In the genomic region with DNA sequence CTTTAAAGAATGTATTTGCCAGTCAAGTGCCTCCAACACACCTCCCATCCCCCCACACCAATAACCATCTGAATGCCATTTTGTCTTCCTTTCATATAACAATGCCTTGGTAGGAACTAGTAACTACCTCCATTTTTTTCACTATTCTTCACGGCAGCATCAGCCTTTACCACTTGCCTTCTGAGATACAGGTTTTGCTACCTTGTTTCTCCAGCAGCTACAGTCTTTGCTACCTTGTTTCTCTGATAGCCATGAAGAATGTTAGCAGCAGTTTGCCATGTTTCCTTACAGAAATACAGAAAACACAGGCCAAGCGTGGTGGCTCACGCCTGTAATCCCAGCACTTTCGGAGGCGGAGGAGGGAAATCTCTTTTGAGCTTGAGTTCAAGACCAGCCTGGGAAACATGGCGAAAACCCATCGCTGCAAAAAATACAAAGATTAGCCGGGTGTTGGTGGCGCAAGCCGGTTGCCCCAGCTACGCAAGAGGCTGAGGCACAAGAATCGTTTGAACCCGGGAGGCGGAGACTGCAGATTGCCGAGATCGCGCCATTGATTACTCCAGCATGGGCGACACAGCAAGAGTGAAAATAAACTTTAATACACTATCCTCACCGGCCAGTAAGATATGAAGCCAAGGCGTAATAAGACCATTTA, we compare ENCODE assay signal across 8 cellular contexts.
DNase-seq lines count a peak whose midpoint lies in the region; ATAC-seq and TF ChIP-seq lines count a peak whose summit lies in the region.

No MANE protein-coding gene starts in this region.

- TF ChIP-seq CTCF in breast epithelium (IDR thresholded peaks at IDR 0.05) = no peak
- no peak for TF ChIP-seq CTCF in lung (IDR thresholded peaks at IDR 0.05; ENCODE audit: control extremely low read depth, extremely low read depth)

- intact Hi-C loops in breast epithelium (cut with DNase I; ENCODE audit: low total_unique reads) = no loop called here

- no peaks in the 10 kb centered on the region for H3K4me1 ChIP-seq in breast epithelium
- peaks cover 7 to 8% of the 10 kb centered on the region in 2 donors for H3K4me1 ChIP-seq in lung (ENCODE audit: control insufficient read depth in 2 of 2, insufficient read depth in 2 of 2, low read length in 2 of 2)
- peaks cover 23% of the 10 kb centered on the region for H3K4me1 ChIP-seq in thymus (ENCODE audit: control insufficient read depth, insufficient read depth, low read length)

- H3K36me3 ChIP-seq in breast epithelium = no peaks in the 10 kb centered on the region
- H3K36me3 ChIP-seq in lung (ENCODE audit: control insufficient read depth in 2 of 2, insufficient read depth in 2 of 2, low read length in 2 of 2) = no peaks in the 10 kb centered on the region
- no peaks in the 10 kb centered on the region for H3K36me3 ChIP-seq in thymus (ENCODE audit: control insufficient read depth, insufficient read depth)

- DNase-seq in NCI-H1417 (lab: John Stamatoyannopoulos, UW) = peak; percentile 64 to 85 (median 68)
- no peak for DNase-seq in NCI-H1417 treated with DMSO at 0.1 percent for 48 hours (lab: John Stamatoyannopoulos, UW)
- DNase-seq in RPMI7951 (ENCODE audit: low read depth) = peak; percentile 60
- no peak for DNase-seq in breast epithelium (ENCODE audit: low spot score in 2 of 2)
- DNase-seq in lung (ENCODE audit: low spot score) = no peak
- DNase-seq in AG08396 (ENCODE audit: low spot score) = no peak

- H3K4me3 ChIP-seq in breast epithelium (peak overlapping the region; percentile 39 to 80 (median 67)), lung (peak overlapping the region; percentile 50), thymus (ENCODE audit: low read length) (peak overlapping the region; percentile 55)

- H3K27ac ChIP-seq in breast epithelium (peak overlapping the region; percentile 92 to 93), lung (ENCODE audit: low read depth in 1 of 2, low read length in 1 of 2) (peak overlapping the region; percentile 78 to 90), thymus (ENCODE audit: low read depth) (peak overlapping the region; percentile 94)

- H3K9me3 ChIP-seq in breast epithelium (no peaks in the 10 kb centered on the region), lung (ENCODE audit: control insufficient read depth in 2 of 2, insufficient read depth in 1 of 2, low read length in 1 of 2) (peaks cover 0 to 5% of the 10 kb centered on the region in 2 donors), thymus (ENCODE audit: control insufficient read depth) (no peaks in the 10 kb centered on the region)

- no peak for TF ChIP-seq POLR2A in breast epithelium (IDR thresholded peaks at IDR 0.05)

- WGBS in lung, 2 donors = 10 to 13% methylated on average over 20 of the region's 20 CpGs
- WGBS in thymus = 12% methylated on average over 20 of the region's 20 CpGs

- no peaks in the 10 kb centered on the region for H3K27me3 ChIP-seq in breast epithelium
- H3K27me3 ChIP-seq in lung (ENCODE audit: control insufficient read depth, insufficient read depth) = no peaks in the 10 kb centered on the region
- H3K27me3 ChIP-seq in thymus (ENCODE audit: control insufficient read depth, insufficient read depth) = no peaks in the 10 kb centered on the region

- ATAC-seq in HG03064 (IDR thresholded peaks at IDR 0.05; ENCODE audit: low read depth, unreplicated experiment) (peak; percentile 9), lung (ENCODE audit: insufficient read depth, low FRiP score) (no peak)

Comparison
In these comparisons a context has a peak if more than half of its experiments do, and no peak if none do; other contexts are left out.
1. DNase-seq: peak in NCI-H1417 (3 of 3) and RPMI7951 (single experiment); none in NCI-H1417 treated with DMSO at 0.1 percent for 48 hours (single experiment), breast epithelium (0 of 2), lung (single experiment) and AG08396 (single experiment).
2. Peak in every context shown above with its lines, with median percentiles within 50 percentile points of each other: H3K27ac ChIP-seq and H3K4me3 ChIP-seq.